In genomic region chr6:149094934-149095341, GRCh38 we compare ENCODE assay signal across 12 cellular contexts.
DNase-seq lines count a peak whose midpoint lies in the region; ATAC-seq, FAIRE-seq and TF ChIP-seq lines count a peak whose summit lies in the region.
"Had no signal": no experiment of that assay in that cellular context is flagged by ENCODE, and none has a peak within 500 bp of the region (broad histone marks: within the 10 kb centered on the region; RNA-seq: fewer than 3 reads in every experiment).

No MANE protein-coding gene starts in this region.

- no peaks in the 10 kb centered on the region for H4K20me1 ChIP-seq in HepG2 (ENCODE audit: insufficient read depth, low read length)

- WGBS in suprapubic skin = 24% methylated on average over 2 of the region's 2 CpGs
- 16% methylated on average over 2 of the region's 2 CpGs for WGBS in HepG2 (ENCODE audit: low lambda C conversion rate)

- no peaks in the 10 kb centered on the region for H3K36me3 ChIP-seq in CD4-positive, alpha-beta memory T cell (ENCODE audit: insufficient read depth, low read length)
- H3K36me3 ChIP-seq in kidney (ENCODE audit: control insufficient read depth in 1 of 2, insufficient read depth in 2 of 2, low read length in 2 of 2) (no peaks in the 10 kb centered on the region), suprapubic skin (no peaks in the 10 kb centered on the region), HepG2 (replicated peaks in 1 of 2; ENCODE audit: control insufficient read depth in 1 of 2, insufficient read depth in 2 of 2, low read length in 2 of 2) (no peaks in the 10 kb centered on the region)

- CTCF ChIA-PET in CD4-positive, alpha-beta memory T cell (lab: Charles Lee; ENCODE audit: partially characterized antibody) = interaction anchor here (0.7 to 2.5 kb wide), 12 partner anchors 13 to 339 kb away, joined by 3 to 16 read pairs (median 4); no protein-coding TSS in a partner anchor
- CTCF ChIA-PET in HepG2 (lab: Yijun Ruan, JAX; ENCODE audit: low intra/inter-chr PET ratio, low total read pairs) = no interaction called here

- no peaks in the 10 kb centered on the region for H3K79me2 ChIP-seq in HepG2 (ENCODE audit: insufficient read depth, low read length)

- peak overlapping the region; percentile 74 to 96 (median 92) for H3K27ac Mint-ChIP-seq in CD4-positive, alpha-beta memory T cell
- H3K27ac Mint-ChIP-seq in activated naive CD8-positive, alpha-beta T cell treated with anti-CD3 and anti-CD28 coated beads for 36 hours = peak overlapping the region; percentile 88

- H3K4me1 ChIP-seq in CD4-positive, alpha-beta memory T cell (ENCODE audit: insufficient read depth, low read length) = peaks cover 65% of the 10 kb centered on the region
- peaks cover 4 to 12% of the 10 kb centered on the region in 2 donors for H3K4me1 ChIP-seq in kidney (ENCODE audit: control insufficient read depth in 1 of 2, insufficient read depth in 1 of 2, low read depth in 1 of 2, low read length in 2 of 2)
- peaks cover 10% of the 10 kb centered on the region for H3K4me1 ChIP-seq in suprapubic skin
- H3K4me1 ChIP-seq in HepG2 (ENCODE audit: insufficient read depth, low read length) = no peaks in the 10 kb centered on the region

- ATAC-seq in HG03175 (IDR thresholded peaks at IDR 0.05; ENCODE audit: unreplicated experiment) (no peak), HepG2 (no peak)
- ATAC-seq: right cardiac atrium had no signal

- FAIRE-seq in kidney (lab: Jason Lieb, UNC) (peak; percentile 37), HepG2 (lab: Jason Lieb, UNC) (no peak)
- FAIRE-seq: G401.6 had no signal

- peaks cover 14 to 16% of the 10 kb centered on the region in 2 donors for H3K36me3 Mint-ChIP-seq in CD4-positive, alpha-beta memory T cell
- H3K36me3 Mint-ChIP-seq in activated naive CD8-positive, alpha-beta T cell treated with anti-CD3 and anti-CD28 coated beads for 36 hours = peaks cover 20% of the 10 kb centered on the region

- no peaks in the 10 kb centered on the region for H3K27me3 Mint-ChIP-seq in CD4-positive, alpha-beta memory T cell
- no peaks in the 10 kb centered on the region for H3K27me3 Mint-ChIP-seq in activated naive CD8-positive, alpha-beta T cell treated with anti-CD3 and anti-CD28 coated beads for 36 hours

- BruUV-seq in HepG2 (replicated peaks; lab: Mats Ljungman, UMichigan) = no TSS peak

- H3K9ac ChIP-seq in kidney (ENCODE audit: low read length in 2 of 2) (no peak overlapping the region), HepG2 (ENCODE audit: insufficient read depth, low read depth, low read length) (no peak overlapping the region)

- no peak for TF ChIP-seq RAD21 in HepG2 (CRISPR knock-in tag; IDR thresholded peaks at IDR 0.05)

- H3K27me3 ChIP-seq in CD4-positive, alpha-beta memory T cell (ENCODE audit: insufficient read depth, low read length) = no peaks in the 10 kb centered on the region
- H3K27me3 ChIP-seq in suprapubic skin = no peaks in the 10 kb centered on the region
- H3K27me3 ChIP-seq in HepG2 (ENCODE audit: control insufficient read depth in 1 of 2, insufficient read depth in 2 of 2, low read length in 2 of 2) = peaks cover 2 to 21% of the 10 kb centered on the region in 2 experiments; a peak in 4 of 5 replicates

- intact Hi-C loops in CD4-positive, alpha-beta memory T cell (cut with micrococcal nuclease) = no loop called here
- intact Hi-C loops in kidney (cut with DNase I) (no loop called here), HepG2 (cut with micrococcal nuclease; ENCODE audit: unreplicated experiment) (no loop called here)

- H3K9me3 Mint-ChIP-seq in CD4-positive, alpha-beta memory T cell = peaks cover 0 to 24% (median 22%) of the 10 kb centered on the region in 8 donors
- H3K9me3 Mint-ChIP-seq in activated naive CD8-positive, alpha-beta T cell treated with anti-CD3 and anti-CD28 coated beads for 36 hours = peaks cover 21% of the 10 kb centered on the region

- peak overlapping the region in 1 of 2 donors; percentile 1 for H3K4me3 ChIP-seq in CD4-positive, alpha-beta memory T cell (ENCODE audit: low read length in 2 of 2)
- no peak overlapping the region for H3K4me3 ChIP-seq in kidney (ENCODE audit: low read length in 2 of 2)
- H3K4me3 ChIP-seq in suprapubic skin = no peak overlapping the region
- H3K4me3 ChIP-seq in HepG2 (replicated peaks in 1 of 3; ENCODE audit: insufficient read depth in 1 of 3, low read depth in 2 of 3, low read length in 3 of 3) = no peak overlapping the region

- H3K4me2 ChIP-seq in HepG2 (ENCODE audit: low read depth, low read length) = no peak overlapping the region

- peaks cover 36 to 59% (median 51%) of the 10 kb centered on the region in 4 donors for H3K4me1 Mint-ChIP-seq in CD4-positive, alpha-beta memory T cell
- H3K4me1 Mint-ChIP-seq in activated naive CD8-positive, alpha-beta T cell treated with anti-CD3 and anti-CD28 coated beads for 36 hours = peaks cover 43% of the 10 kb centered on the region

- no peak overlapping the region for H2AFZ ChIP-seq in HepG2 (ENCODE audit: low read length)

- peak in 2 of 5 donors; percentile 21 to 28 for DNase-seq in CD4-positive, alpha-beta memory T cell
- DNase-seq in LHCN-M2 (ENCODE audit: low read depth) = peak; percentile 5
- peak; percentile 28 for DNase-seq in activated naive CD8-positive, alpha-beta T cell treated with anti-CD3 and anti-CD28 coated beads for 36 hours
- no peak for DNase-seq in kidney
- no peak for DNase-seq in suprapubic skin (ENCODE audit: low spot score in 2 of 2)
- no peak for DNase-seq in OCI-M1 (lab: John Stamatoyannopoulos, UW)
- no peak for DNase-seq in HepG2 (ENCODE audit: low spot score)
- DNase-seq: cortex of kidney, right cardiac atrium, T1000 had no signal

- TF ChIP-seq POLR2A in suprapubic skin (IDR thresholded peaks at IDR 0.05) = no peak
- TF ChIP-seq POLR2A in HepG2 (IDR thresholded peaks at IDR 0.05; ENCODE audit: insufficient read depth in 1 of 2, low read depth in 2 of 2, low read length in 2 of 2) = no peak

- TF ChIP-seq CTCF in kidney (IDR thresholded peaks at IDR 0.05; ENCODE audit: borderline replicate concordance, extremely low read depth, insufficient read depth) = no peak
- TF ChIP-seq CTCF in suprapubic skin (IDR thresholded peaks at IDR 0.05) = no peak
- no peak for TF ChIP-seq CTCF in HepG2 (CRISPR knock-in tag; IDR thresholded peaks at IDR 0.05)

- POLR2A ChIA-PET in CD4-positive, alpha-beta memory T cell (lab: Charles Lee; ENCODE audit: partially characterized antibody) = interaction anchor here (0.6 to 4.1 kb wide), 22 partner anchors 9 to 443 kb away, joined by 3 to 27 read pairs (median 4); partner anchors contain the start of gene TAB2
- POLR2A ChIA-PET in HepG2 (lab: Yijun Ruan, JAX) = no interaction called here

- H3K4me3 Mint-ChIP-seq in CD4-positive, alpha-beta memory T cell = peak overlapping the region; percentile 57 to 76 (median 68)
- H3K4me3 Mint-ChIP-seq in activated naive CD8-positive, alpha-beta T cell treated with anti-CD3 and anti-CD28 coated beads for 36 hours = peak overlapping the region; percentile 43

- in situ Hi-C loops in HepG2 (cut with HindIII; ENCODE audit: extremely low pct_ligation_motif_present, low pct_unique_long_range_greater_than_20kb) = no loop called here

- peaks cover 0 to 7% of the 10 kb centered on the region in 2 donors for H3K9me3 ChIP-seq in CD4-positive, alpha-beta memory T cell (ENCODE audit: control insufficient read depth in 1 of 2, low read length in 2 of 2)
- peaks cover 0 to 5% of the 10 kb centered on the region in 2 donors for H3K9me3 ChIP-seq in kidney (ENCODE audit: control insufficient read depth in 1 of 2, low read length in 2 of 2)
- H3K9me3 ChIP-seq in suprapubic skin = peaks cover 9% of the 10 kb centered on the region
- H3K9me3 ChIP-seq in HepG2 (ENCODE audit: low read length) = peaks cover 30% of the 10 kb centered on the region

- no peak for TF ChIP-seq EP300 in suprapubic skin (IDR thresholded peaks at IDR 0.05)
- TF ChIP-seq EP300 in HepG2 (IDR thresholded peaks at IDR 0.05; ENCODE audit: low read depth in 2 of 2, low read length in 2 of 2) = no peak
- no peak for TF ChIP-seq EP300 in HepG2 (CRISPR knock-in tag; IDR thresholded peaks at IDR 0.05; ENCODE audit: borderline replicate concordance)

- H3K27ac ChIP-seq in CD4-positive, alpha-beta memory T cell (ENCODE audit: low read depth, low read length) = peak overlapping the region; percentile 56
- H3K27ac ChIP-seq in kidney (ENCODE audit: low read depth in 2 of 2, low read length in 2 of 2) (no peak overlapping the region), suprapubic skin (no peak overlapping the region), HepG2 (ENCODE audit: extremely low read length, insufficient read depth, low read length) (no peak overlapping the region)

TF ChIP-seq in HepG2, 621 proteins besides CTCF, POLR2A, EP300 and RAD21:
- TF ChIP-seq FOXP4 (CRISPR knock-in tag; IDR thresholded peaks at IDR 0.05) = no peak

Comparison
In these comparisons a context has a peak if more than half of its experiments do, and no peak if none do; other contexts are left out.
1. DNase-seq: peak in LHCN-M2 (single experiment) and activated naive CD8-positive, alpha-beta T cell treated with anti-CD3 and anti-CD28 coated beads for 36 hours (single experiment); none in kidney (single experiment), suprapubic skin (0 of 2), OCI-M1 (single experiment) and HepG2 (single experiment).